Comparison of ENCODE assay signal across 1 cellular context in the genomic region with DNA sequence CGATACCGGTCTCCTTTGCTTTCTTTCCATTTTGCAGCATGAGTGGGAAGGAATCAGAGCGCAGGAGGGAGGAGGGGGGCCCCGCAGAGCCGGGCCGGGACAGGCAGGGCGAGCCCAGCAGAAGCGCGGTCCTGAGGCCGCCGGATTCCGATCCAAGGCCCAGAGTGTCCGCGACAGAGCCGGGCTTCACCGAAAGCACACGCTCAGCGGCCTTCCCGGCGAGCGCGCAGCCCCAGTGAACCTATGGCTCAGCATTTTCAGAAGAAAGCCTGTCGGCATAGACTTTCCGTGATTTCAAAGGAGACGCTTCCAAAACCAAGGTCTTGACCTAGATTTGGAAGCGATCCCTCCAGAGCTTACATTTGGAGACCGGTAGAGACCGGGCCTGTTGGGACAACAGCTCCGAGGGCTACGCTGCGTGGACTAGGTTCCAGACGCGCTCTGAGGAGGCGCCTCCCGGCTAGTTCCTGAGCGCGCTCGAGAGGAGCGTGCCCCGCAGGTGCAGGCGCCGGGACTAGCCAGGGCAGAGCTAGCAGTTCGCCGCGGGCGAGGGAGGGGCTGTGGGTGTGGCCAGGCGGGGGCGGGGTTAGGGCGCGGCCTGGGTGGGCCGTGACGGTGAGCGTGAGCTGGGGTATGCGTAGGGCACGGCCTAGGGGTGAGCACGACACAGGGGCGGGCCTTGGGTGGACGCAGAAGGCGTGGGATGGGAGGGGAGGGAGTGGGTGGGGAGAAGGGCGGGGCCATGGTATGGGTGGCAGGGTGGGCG.
TF ChIP-seq lines count a peak whose summit lies in the region.

No MANE protein-coding gene starts in this region.

TF ChIP-seq in GM23338, 12 proteins besides CTCF, POLR2A, EP300 and RAD21:
- TF ChIP-seq, protein P1, sequence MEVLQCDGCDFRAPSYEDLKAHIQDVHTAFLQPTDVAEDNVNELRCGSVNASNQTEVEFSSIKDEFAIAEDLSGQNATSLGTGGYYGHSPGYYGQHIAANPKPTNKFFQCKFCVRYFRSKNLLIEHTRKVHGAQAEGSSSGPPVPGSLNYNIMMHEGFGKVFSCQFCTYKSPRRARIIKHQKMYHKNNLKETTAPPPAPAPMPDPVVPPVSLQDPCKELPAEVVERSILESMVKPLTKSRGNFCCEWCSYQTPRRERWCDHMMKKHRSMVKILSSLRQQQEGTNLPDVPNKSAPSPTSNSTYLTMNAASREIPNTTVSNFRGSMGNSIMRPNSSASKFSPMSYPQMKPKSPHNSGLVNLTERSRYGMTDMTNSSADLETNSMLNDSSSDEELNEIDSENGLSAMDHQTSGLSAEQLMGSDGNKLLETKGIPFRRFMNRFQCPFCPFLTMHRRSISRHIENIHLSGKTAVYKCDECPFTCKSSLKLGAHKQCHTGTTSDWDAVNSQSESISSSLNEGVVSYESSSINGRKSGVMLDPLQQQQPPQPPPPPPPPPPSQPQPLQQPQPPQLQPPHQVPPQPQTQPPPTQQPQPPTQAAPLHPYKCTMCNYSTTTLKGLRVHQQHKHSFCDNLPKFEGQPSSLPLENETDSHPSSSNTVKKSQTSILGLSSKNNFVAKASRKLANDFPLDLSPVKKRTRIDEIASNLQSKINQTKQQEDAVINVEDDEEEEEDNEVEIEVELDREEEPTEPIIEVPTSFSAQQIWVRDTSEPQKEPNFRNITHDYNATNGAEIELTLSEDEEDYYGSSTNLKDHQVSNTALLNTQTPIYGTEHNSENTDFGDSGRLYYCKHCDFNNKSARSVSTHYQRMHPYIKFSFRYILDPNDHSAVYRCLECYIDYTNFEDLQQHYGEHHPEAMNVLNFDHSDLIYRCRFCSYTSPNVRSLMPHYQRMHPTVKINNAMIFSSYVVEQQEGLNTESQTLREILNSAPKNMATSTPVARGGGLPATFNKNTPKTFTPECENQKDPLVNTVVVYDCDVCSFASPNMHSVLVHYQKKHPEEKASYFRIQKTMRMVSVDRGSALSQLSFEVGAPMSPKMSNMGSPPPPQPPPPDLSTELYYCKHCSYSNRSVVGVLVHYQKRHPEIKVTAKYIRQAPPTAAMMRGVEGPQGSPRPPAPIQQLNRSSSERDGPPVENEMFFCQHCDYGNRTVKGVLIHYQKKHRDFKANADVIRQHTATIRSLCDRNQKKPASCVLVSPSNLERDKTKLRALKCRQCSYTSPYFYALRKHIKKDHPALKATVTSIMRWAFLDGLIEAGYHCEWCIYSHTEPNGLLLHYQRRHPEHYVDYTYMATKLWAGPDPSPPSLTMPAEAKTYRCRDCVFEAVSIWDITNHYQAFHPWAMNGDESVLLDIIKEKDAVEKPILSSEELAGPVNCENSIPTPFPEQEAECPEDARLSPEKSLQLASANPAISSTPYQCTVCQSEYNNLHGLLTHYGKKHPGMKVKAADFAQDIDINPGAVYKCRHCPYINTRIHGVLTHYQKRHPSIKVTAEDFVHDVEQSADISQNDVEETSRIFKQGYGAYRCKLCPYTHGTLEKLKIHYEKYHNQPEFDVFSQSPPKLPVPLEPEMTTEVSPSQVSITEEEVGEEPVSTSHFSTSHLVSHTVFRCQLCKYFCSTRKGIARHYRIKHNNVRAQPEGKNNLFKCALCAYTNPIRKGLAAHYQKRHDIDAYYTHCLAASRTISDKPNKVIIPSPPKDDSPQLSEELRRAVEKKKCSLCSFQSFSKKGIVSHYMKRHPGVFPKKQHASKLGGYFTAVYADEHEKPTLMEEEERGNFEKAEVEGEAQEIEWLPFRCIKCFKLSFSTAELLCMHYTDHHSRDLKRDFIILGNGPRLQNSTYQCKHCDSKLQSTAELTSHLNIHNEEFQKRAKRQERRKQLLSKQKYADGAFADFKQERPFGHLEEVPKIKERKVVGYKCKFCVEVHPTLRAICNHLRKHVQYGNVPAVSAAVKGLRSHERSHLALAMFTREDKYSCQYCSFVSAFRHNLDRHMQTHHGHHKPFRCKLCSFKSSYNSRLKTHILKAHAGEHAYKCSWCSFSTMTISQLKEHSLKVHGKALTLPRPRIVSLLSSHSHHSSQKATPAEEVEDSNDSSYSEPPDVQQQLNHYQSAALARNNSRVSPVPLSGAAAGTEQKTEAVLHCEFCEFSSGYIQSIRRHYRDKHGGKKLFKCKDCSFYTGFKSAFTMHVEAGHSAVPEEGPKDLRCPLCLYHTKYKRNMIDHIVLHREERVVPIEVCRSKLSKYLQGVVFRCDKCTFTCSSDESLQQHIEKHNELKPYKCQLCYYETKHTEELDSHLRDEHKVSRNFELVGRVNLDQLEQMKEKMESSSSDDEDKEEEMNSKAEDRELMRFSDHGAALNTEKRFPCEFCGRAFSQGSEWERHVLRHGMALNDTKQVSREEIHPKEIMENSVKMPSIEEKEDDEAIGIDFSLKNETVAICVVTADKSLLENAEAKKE (CRISPR knock-in tag; IDR thresholded peaks at IDR 0.05): no peak
- TF ChIP-seq NANOG (IDR thresholded peaks at IDR 0.05; ENCODE audit: borderline replicate concordance) (no peak), CREB1 (CRISPR knock-in tag; IDR thresholded peaks at IDR 0.05; ENCODE audit: low read depth) (peak; percentile 48; the same call in 1 of the 2 replicates), POLR2AphosphoS5 (IDR thresholded peaks at IDR 0.05; ENCODE audit: low read depth) (peak; percentile 76), ZNF114 (CRISPR knock-in tag; IDR thresholded peaks at IDR 0.05) (no peak)
